In genomic region chr6:90222724-90223198, GRCh38 we compare ENCODE assay signal across 9 cellular contexts.
DNase-seq lines count a peak whose midpoint lies in the region; ATAC-seq, FAIRE-seq and TF ChIP-seq lines count a peak whose summit lies in the region.
"Had no signal": no experiment of that assay in that cellular context is flagged by ENCODE, and none has a peak within 500 bp of the region (broad histone marks: within the 10 kb centered on the region; RNA-seq: fewer than 3 reads in every experiment).

No MANE protein-coding gene starts in this region.

- H3K4ac ChIP-seq in mesendoderm (ENCODE audit: low read depth, low read length): no peak overlapping the region

- no peak overlapping the region for H2AK5ac ChIP-seq in mesendoderm (ENCODE audit: low read length)

- H3K36me3 ChIP-seq in mesendoderm (ENCODE audit: control insufficient read depth, insufficient read depth, low read length): no peaks in the 10 kb centered on the region
- no peaks in the 10 kb centered on the region for H3K36me3 ChIP-seq in left lung
- no peaks in the 10 kb centered on the region for H3K36me3 ChIP-seq in upper lobe of left lung

- ATAC-seq in A549: no peak
- ATAC-seq in left lung: no peak
- no peak for ATAC-seq in upper lobe of left lung (ENCODE audit: low FRiP score in 2 of 2)

- no peak overlapping the region for H3K18ac ChIP-seq in mesendoderm (ENCODE audit: low read length)

- no peaks in the 10 kb centered on the region for H3K79me2 ChIP-seq in mesendoderm (ENCODE audit: control insufficient read depth, insufficient read depth, low read length)

- no peak overlapping the region for H4K8ac ChIP-seq in mesendoderm (ENCODE audit: low read depth, low read length)

- no peak for FAIRE-seq in A549 (lab: Jason Lieb, UNC)

- no peaks in the 10 kb centered on the region for H3K79me1 ChIP-seq in mesendoderm (ENCODE audit: low read length)

- H3K4me2 ChIP-seq in A549 (no peak overlapping the region), mesendoderm (ENCODE audit: low read length) (no peak overlapping the region)

- no peak overlapping the region for H2BK15ac ChIP-seq in mesendoderm (replicated peaks; ENCODE audit: low read depth)

- no peak overlapping the region; a peak in 1 of 6 replicates for H3K27ac ChIP-seq in A549
- no peak overlapping the region for H3K27ac ChIP-seq in mesendoderm (ENCODE audit: low read depth, low read length)
- no peak overlapping the region for H3K27ac ChIP-seq in left lung
- H3K27ac ChIP-seq in upper lobe of left lung: no peak overlapping the region

- no peak overlapping the region for H2BK5ac ChIP-seq in mesendoderm (ENCODE audit: low read length)

- DNase-seq in A549 (ENCODE audit: low read depth in 1 of 2, low spot score in 1 of 2) (peak; percentile 9 to 69), LoVo (ENCODE audit: low spot score) (peak; percentile 68), mesendoderm (peak; percentile 35), NCI-H1930 (lab: John Stamatoyannopoulos, UW) (no peak), left lung (no peak), upper lobe of left lung (no peak), amygdala (lab: John Stamatoyannopoulos, UW) (no peak)
- peak; percentile 70 to 71 for DNase-seq in activated T-cell treated with anti-CD3 and anti-CD28 coated beads, Interleukin-2, amount 50 U/mL, for 48 hours
- DNase-seq: AML-193 had no signal

- TF ChIP-seq POLR2A in A549 (IDR thresholded peaks at IDR 0.05; ENCODE audit: low read length) (no peak), upper lobe of left lung (IDR thresholded peaks at IDR 0.05) (no peak)

- H3K4me3 ChIP-seq in A549 (no peak overlapping the region), mesendoderm (ENCODE audit: low read length) (no peak overlapping the region), left lung (no peak overlapping the region), upper lobe of left lung (no peak overlapping the region)

- POLR2A ChIA-PET in A549 (lab: Yijun Ruan, JAX): no interaction called here

- intact Hi-C loops in left lung (cut with DNase I): no loop called here

- TF ChIP-seq RAD21 in A549 (conservative IDR thresholded peaks at IDR 0.05 in 1 of 2, IDR thresholded peaks at IDR 0.05 in 1 of 2): no peak

- no peak overlapping the region for H3K23ac ChIP-seq in mesendoderm (ENCODE audit: low read length)

- no peak for TF ChIP-seq CTCF in A549 (IDR thresholded peaks at IDR 0.05)
- no peak for TF ChIP-seq CTCF in left lung (IDR thresholded peaks at IDR 0.05)
- TF ChIP-seq CTCF in upper lobe of left lung (IDR thresholded peaks at IDR 0.05): no peak

- no peak overlapping the region for H2BK120ac ChIP-seq in mesendoderm (ENCODE audit: low read depth, low read length)

- H3K9me3 ChIP-seq in A549 (peaks cover 7% of the 10 kb centered on the region; the same call in 2 of the 3 replicates), left lung (peaks cover 0 to 11% of the 10 kb centered on the region in 2 donors), upper lobe of left lung (peaks cover 0 to 6% (median 6%) of the 10 kb centered on the region in 4 donors)

- H3K4me1 ChIP-seq in A549 (peaks cover 27% of the 10 kb centered on the region), mesendoderm (ENCODE audit: control insufficient read depth, low read depth, low read length) (peaks cover 6% of the 10 kb centered on the region), left lung (peaks cover 17 to 20% of the 10 kb centered on the region in 2 donors), upper lobe of left lung (peaks cover 16 to 25% (median 21%) of the 10 kb centered on the region in 4 donors)

- no peak overlapping the region for H4K5ac ChIP-seq in mesendoderm (ENCODE audit: low read length)

- H3K27me3 ChIP-seq in mesendoderm (ENCODE audit: insufficient read depth, low read length, poor library complexity) (no peaks in the 10 kb centered on the region), left lung (no peaks in the 10 kb centered on the region), upper lobe of left lung (no peaks in the 10 kb centered on the region)

- CTCF ChIA-PET in A549 (lab: Yijun Ruan, JAX): interaction anchor here (1.3 kb wide), 1 partner anchor 62 kb away, joined by 3 read pairs; no protein-coding TSS in a partner anchor

- TF ChIP-seq EP300 in A549 (IDR thresholded peaks at IDR 0.05): no peak
- TF ChIP-seq EP300 in upper lobe of left lung (IDR thresholded peaks at IDR 0.05): no peak

- no peak overlapping the region for H3K9ac ChIP-seq in mesendoderm (ENCODE audit: low read length)

- H3K56ac ChIP-seq in mesendoderm (ENCODE audit: low read length): no peak overlapping the region

- 66% methylated on average over 10 of the region's 10 CpGs for WGBS in A549 (ENCODE audit: missing lambda C conversion rate)
- WGBS in mesendoderm (ENCODE audit: extremely low coverage, insufficient coverage, low lambda C conversion rate): no CpG with 5 or more reads among the region's 10 CpGs
- WGBS in upper lobe of left lung, 2 donors: 91 to 95% methylated on average over 10 of the region's 10 CpGs

TF ChIP-seq in A549, 52 proteins besides CTCF, POLR2A, EP300 and RAD21 (continues in another document):
- TF ChIP-seq TP53 (CRISPR knock-in tag; IDR thresholded peaks at IDR 0.05): no peak
- TF ChIP-seq HMGXB4 (CRISPR knock-in tag; IDR thresholded peaks at IDR 0.05; ENCODE audit: borderline replicate concordance): no peak
- TF ChIP-seq REST (IDR thresholded peaks at IDR 0.05): no peak
- no peak for TF ChIP-seq CHD4 (IDR thresholded peaks at IDR 0.05; ENCODE audit: borderline replicate concordance)
- TF ChIP-seq ATOH8 (CRISPR knock-in tag; IDR thresholded peaks at IDR 0.05; ENCODE audit: low read depth): no peak
- TF ChIP-seq RARB (CRISPR knock-in tag; IDR thresholded peaks at IDR 0.05): no peak
- no peak for TF ChIP-seq POLR2AphosphoS2 (conservative IDR thresholded peaks at IDR 0.05; ENCODE audit: low read length)
- TF ChIP-seq MAX (IDR thresholded peaks at IDR 0.05): no peak
- no peak for TF ChIP-seq TFCP2L1 (CRISPR knock-in tag; IDR thresholded peaks at IDR 0.05)
- TF ChIP-seq GATA3 (IDR thresholded peaks at IDR 0.05; ENCODE audit: borderline replicate concordance): peak; percentile 40; the same call in 1 of the 2 replicates
- peak; percentile 74 for TF ChIP-seq FOSL2 (IDR thresholded peaks at IDR 0.05)
- peak; percentile 86 for TF ChIP-seq FOSL2 (CRISPR knock-in tag; IDR thresholded peaks at IDR 0.05)
- no peak for TF ChIP-seq HEYL (CRISPR knock-in tag; IDR thresholded peaks at IDR 0.05)
- no peak for TF ChIP-seq PHF8 (IDR thresholded peaks at IDR 0.05; ENCODE audit: borderline replicate concordance, low read depth)
- no peak for TF ChIP-seq HDAC2 (IDR thresholded peaks at IDR 0.05)
- TF ChIP-seq EHF (CRISPR knock-in tag; IDR thresholded peaks at IDR 0.05): no peak

Comparison
In these comparisons a context has a peak if more than half of its experiments do, and no peak if none do; other contexts are left out.
1. DNase-seq: peak in A549 (2 of 2), LoVo (single experiment), activated T-cell treated with anti-CD3 and anti-CD28 coated beads, Interleukin-2, amount 50 U/mL, for 48 hours (2 of 2) and mesendoderm (single experiment); none in NCI-H1930 (0 of 2), left lung (0 of 2), upper lobe of left lung (0 of 2) and amygdala (0 of 56).